In the genomic region with DNA sequence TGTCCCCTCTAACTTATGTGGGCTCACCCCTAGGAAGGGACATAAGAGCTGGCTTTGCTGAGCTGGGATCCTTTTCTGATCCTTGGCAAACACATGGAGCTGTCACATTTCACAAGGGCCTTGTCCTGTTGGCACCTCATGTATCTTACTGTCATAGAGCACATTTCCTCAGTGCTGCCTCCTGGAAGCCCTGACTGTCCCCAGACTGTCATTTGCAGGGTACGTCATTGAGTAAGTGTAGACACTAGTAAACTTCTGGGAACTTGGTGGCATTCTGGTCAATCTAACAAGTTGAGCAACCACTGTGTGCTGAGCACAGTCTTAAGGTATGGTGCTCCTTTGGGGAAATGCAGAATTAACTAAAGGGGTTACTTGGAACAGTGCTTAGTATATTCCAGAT, we compare ENCODE assay signal across 30 cellular contexts.
"Had no signal": no experiment of that assay in that cellular context is flagged by ENCODE, and none has a peak within 500 bp of the region (broad histone marks: within the 10 kb centered on the region; RNA-seq: fewer than 3 reads in every experiment).

No MANE protein-coding gene starts in this region.

- H3K36me3 ChIP-seq: adrenal gland had no signal

- H3K9me3 Mint-ChIP-seq: natural killer cell treated with Interleukin-12 subunit alpha and Interleukin-12 subunit beta and Interleukin-15 and Interleukin-18, amount 100 ng/mL, for 72 hours; stimulated activated memory B cell treated with anti-CD40 and anti-IgM and Interleukin-4, amounts not matched to agents 10 μg/mL and 1 μg/mL and 100 μg/mL, for 72 hours had no signal

- H3K4me1 ChIP-seq: adrenal gland, gastroesophageal sphincter, sigmoid colon, stomach, upper lobe of left lung had no signal

- H3K27ac ChIP-seq: adrenal gland, gastroesophageal sphincter, sigmoid colon, thyroid gland had no signal

- H3K27me3 Mint-ChIP-seq: activated naive CD8-positive, alpha-beta T cell treated with anti-CD3 and anti-CD28 coated beads for 36 hours; stimulated activated memory B cell treated with anti-CD40 and anti-IgM and Interleukin-4, amounts not matched to agents 10 μg/mL and 1 μg/mL and 100 μg/mL, for 72 hours had no signal

- H3K27ac Mint-ChIP-seq: activated naive CD4-positive, alpha-beta T cell treated with anti-CD3 and anti-CD28 coated beads for 36 hours; activated naive CD8-positive, alpha-beta T cell treated with anti-CD3 and anti-CD28 coated beads for 36 hours; activated T-helper 1 cell treated with anti-CD3 and anti-CD28 coated beads, Interleukin-12 subunit alpha, Interleukin-12 subunit beta, Interleukin-2, Interleukin-4 antibody, amounts not matched to agents 30 ng/mL and 10 ng/mL and 1 ng/mL, durations not matched to agents 14 hours and 24 hours and 36 hours; natural killer cell treated with Interleukin-12 subunit alpha and Interleukin-12 subunit beta and Interleukin-15 and Interleukin-18, amount 100 ng/mL, for 72 hours; stimulated activated memory B cell treated with anti-CD40 and anti-IgM and Interleukin-4, amounts not matched to agents 10 μg/mL and 1 μg/mL and 100 μg/mL, for 72 hours had no signal

- H3K4me3 Mint-ChIP-seq: activated naive CD4-positive, alpha-beta T cell treated with anti-CD3 and anti-CD28 coated beads for 36 hours; activated naive CD8-positive, alpha-beta T cell treated with anti-CD3 and anti-CD28 coated beads for 36 hours; activated T-helper 1 cell treated with anti-CD3 and anti-CD28 coated beads, Interleukin-12 subunit alpha, Interleukin-12 subunit beta, Interleukin-2, Interleukin-4 antibody, amounts not matched to agents 30 ng/mL and 10 ng/mL and 1 ng/mL, durations not matched to agents 14 hours and 24 hours and 36 hours; brain; immature natural killer cell; natural killer cell treated with Interleukin-12 subunit alpha and Interleukin-12 subunit beta and Interleukin-15 and Interleukin-18, amount 100 ng/mL, for 72 hours; stimulated activated memory B cell treated with anti-CD40 and anti-IgM and Interleukin-4, amounts not matched to agents 10 μg/mL and 1 μg/mL and 100 μg/mL, for 72 hours had no signal

- FAIRE-seq: endothelial cell of umbilical vein, kidney, small intestine had no signal

- H3K9me3 ChIP-seq: adrenal gland, thyroid gland had no signal

- DNase-seq: activated CD4-positive, alpha-beta T cell treated with anti-CD3 and anti-CD28 coated beads for 4 hours; activated CD4-positive, alpha-beta T cell treated with anti-CD3 and anti-CD28 coated beads, Interleukin-2, amount 50 U/mL, for 48 hours; activated CD8-positive, alpha-beta memory T cell treated with anti-CD3 and anti-CD28 coated beads, Interleukin-2, amount 50 U/mL, for 4 hours; activated effector memory CD4-positive, alpha-beta T cell treated with anti-CD3 and anti-CD28 coated beads, Interleukin-2, amount 50 U/mL, for 16 hours; activated naive CD4-positive, alpha-beta T cell treated with anti-CD3 and anti-CD28 coated beads for 36 hours; activated naive CD8-positive, alpha-beta T cell treated with anti-CD3 and anti-CD28 coated beads for 36 hours; activated T-cell treated with anti-CD3 and anti-CD28 coated beads, Interleukin-2, amount 50 U/mL, for 1 hour; adrenal gland; aorta; central memory CD4-positive, alpha-beta T cell; hypothalamus; immature natural killer cell; kidney; mesendoderm; posterior cingulate gyrus; sigmoid colon; small intestine; stimulated activated CD4-positive, alpha-beta T cell treated with anti-CD3 and anti-CD28 coated beads, Interleukin-1b, Interleukin-23, amount 100 ng/mL, for 48 hours; stimulated activated CD4-positive, alpha-beta T cell treated with anti-CD3 and anti-CD28 coated beads, Interleukin-4, amount 100 ng/mL, for 4 hours; stimulated activated CD8-positive, alpha-beta memory T cell treated with anti-CD3 and anti-CD28 coated beads, Interleukin-4, amount 100 ng/mL, for 48 hours; stomach; thyroid gland had no signal

- H3K27me3 ChIP-seq: adrenal gland, gastroesophageal sphincter, sigmoid colon, stomach, thyroid gland, upper lobe of left lung had no signal

- ATAC-seq: gastroesophageal sphincter; stimulated activated memory B cell treated with anti-CD40 and anti-IgM and Interleukin-4, amounts not matched to agents 10 μg/mL and 1 μg/mL and 100 μg/mL, for 72 hours had no signal

- H3K4me3 ChIP-seq: adrenal gland, gastroesophageal sphincter, lung, sigmoid colon, stomach, thyroid gland, upper lobe of left lung had no signal

- H3K4me1 Mint-ChIP-seq: immature natural killer cell had no signal
